Comparison of ENCODE assay signal across 1 cellular context in the genomic region with DNA sequence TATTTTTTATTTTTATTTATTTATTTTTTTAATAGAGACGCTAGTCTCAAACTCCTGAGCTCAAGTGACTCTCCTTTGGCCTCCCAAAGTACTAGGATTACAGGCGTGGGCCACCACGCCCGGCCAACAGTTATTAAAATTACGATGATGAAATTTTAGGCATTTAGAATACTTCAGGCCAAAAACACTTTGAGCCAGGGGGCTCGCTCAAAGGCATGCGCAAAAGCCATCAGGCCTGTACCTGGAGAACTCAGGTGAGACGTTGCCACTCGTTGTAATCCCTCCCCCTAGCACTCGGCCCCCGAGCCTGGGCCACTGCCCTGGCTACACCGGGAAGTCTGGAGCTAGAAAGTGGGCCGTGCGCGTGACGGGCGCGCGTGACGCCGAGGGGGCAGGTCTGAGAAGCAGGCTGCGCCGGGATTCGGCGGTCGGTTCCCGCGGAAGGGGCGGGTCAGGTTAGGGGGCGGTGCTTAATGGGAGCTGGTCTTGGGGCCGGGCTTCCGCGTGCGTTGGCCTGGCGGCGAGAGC.
TF ChIP-seq lines count a peak whose summit lies in the region.

No MANE protein-coding gene starts in this region.

TF ChIP-seq in HepG2, 621 proteins besides CTCF, POLR2A, EP300 and RAD21 (continued from another document and continues in another):
- TF ChIP-seq MYPOP (CRISPR knock-in tag; IDR thresholded peaks at IDR 0.05): peak; percentile 82; the same call in 1 of the 2 replicates
- 0 out of 2 replicates have a peak, but pooled peaks have one; percentile 43 for TF ChIP-seq GTF3A (CRISPR knock-in tag; conservative IDR thresholded peaks at IDR 0.05)
- TF ChIP-seq GFI1 (CRISPR knock-in tag; IDR thresholded peaks at IDR 0.05; ENCODE audit: borderline replicate concordance): no peak
- TF ChIP-seq ZFP36L1 (CRISPR knock-in tag; IDR thresholded peaks at IDR 0.05): peak; percentile 96
- no peak for TF ChIP-seq PRPF4 (IDR thresholded peaks at IDR 0.05; ENCODE audit: low read depth, low read length, poor library complexity, severe bottlenecking)
- TF ChIP-seq ATF1 (CRISPR knock-in tag; IDR thresholded peaks at IDR 0.05): peak; percentile 66
- TF ChIP-seq, protein P1, sequence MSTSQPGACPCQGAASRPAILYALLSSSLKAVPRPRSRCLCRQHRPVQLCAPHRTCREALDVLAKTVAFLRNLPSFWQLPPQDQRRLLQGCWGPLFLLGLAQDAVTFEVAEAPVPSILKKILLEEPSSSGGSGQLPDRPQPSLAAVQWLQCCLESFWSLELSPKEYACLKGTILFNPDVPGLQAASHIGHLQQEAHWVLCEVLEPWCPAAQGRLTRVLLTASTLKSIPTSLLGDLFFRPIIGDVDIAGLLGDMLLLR (CRISPR knock-in tag; IDR thresholded peaks at IDR 0.05): no peak; the same call in 1 of the 2 replicates
- peak; percentile 58; the same call in 1 of the 2 replicates for TF ChIP-seq ZNF724P (CRISPR knock-in tag; IDR thresholded peaks at IDR 0.05; ENCODE audit: borderline replicate concordance)
- TF ChIP-seq ZSCAN29 (CRISPR knock-in tag; conservative IDR thresholded peaks at IDR 0.05): no peak; the same call in 1 of the 2 replicates
- TF ChIP-seq ZNF552 (CRISPR knock-in tag; IDR thresholded peaks at IDR 0.05; ENCODE audit: borderline replicate concordance): peak; percentile 90; the same call in 1 of the 2 replicates
- no peak for TF ChIP-seq ZNF546 (CRISPR knock-in tag; conservative IDR thresholded peaks at IDR 0.05)
- peak; percentile 42; the same call in 1 of the 2 replicates for TF ChIP-seq ZNF652 (CRISPR knock-in tag; IDR thresholded peaks at IDR 0.05; ENCODE audit: borderline replicate concordance, low read depth)
- no peak; the same call in 1 of the 2 replicates for TF ChIP-seq ZNF709 (CRISPR knock-in tag; IDR thresholded peaks at IDR 0.05)
- peak; percentile 92; the same call in 1 of the 2 replicates for TF ChIP-seq MIER3 (CRISPR knock-in tag; IDR thresholded peaks at IDR 0.05; ENCODE audit: borderline replicate concordance)
- TF ChIP-seq SMAD9 (CRISPR knock-in tag; IDR thresholded peaks at IDR 0.05): peak; percentile 93
- TF ChIP-seq, protein P2, sequence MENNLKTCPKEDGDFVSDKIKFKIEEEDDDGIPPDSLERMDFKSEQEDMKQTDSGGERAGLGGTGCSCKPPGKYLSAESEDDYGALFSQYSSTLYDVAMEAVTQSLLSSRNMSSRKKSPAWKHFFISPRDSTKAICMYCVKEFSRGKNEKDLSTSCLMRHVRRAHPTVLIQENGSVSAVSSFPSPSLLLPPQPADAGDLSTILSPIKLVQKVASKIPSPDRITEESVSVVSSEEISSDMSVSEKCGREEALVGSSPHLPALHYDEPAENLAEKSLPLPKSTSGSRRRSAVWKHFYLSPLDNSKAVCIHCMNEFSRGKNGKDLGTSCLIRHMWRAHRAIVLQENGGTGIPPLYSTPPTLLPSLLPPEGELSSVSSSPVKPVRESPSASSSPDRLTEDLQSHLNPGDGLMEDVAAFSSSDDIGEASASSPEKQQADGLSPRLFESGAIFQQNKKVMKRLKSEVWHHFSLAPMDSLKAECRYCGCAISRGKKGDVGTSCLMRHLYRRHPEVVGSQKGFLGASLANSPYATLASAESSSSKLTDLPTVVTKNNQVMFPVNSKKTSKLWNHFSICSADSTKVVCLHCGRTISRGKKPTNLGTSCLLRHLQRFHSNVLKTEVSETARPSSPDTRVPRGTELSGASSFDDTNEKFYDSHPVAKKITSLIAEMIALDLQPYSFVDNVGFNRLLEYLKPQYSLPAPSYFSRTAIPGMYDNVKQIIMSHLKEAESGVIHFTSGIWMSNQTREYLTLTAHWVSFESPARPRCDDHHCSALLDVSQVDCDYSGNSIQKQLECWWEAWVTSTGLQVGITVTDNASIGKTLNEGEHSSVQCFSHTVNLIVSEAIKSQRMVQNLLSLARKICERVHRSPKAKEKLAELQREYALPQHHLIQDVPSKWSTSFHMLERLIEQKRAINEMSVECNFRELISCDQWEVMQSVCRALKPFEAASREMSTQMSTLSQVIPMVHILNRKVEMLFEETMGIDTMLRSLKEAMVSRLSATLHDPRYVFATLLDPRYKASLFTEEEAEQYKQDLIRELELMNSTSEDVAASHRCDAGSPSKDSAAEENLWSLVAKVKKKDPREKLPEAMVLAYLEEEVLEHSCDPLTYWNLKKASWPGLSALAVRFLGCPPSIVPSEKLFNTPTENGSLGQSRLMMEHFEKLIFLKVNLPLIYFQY (CRISPR knock-in tag; IDR thresholded peaks at IDR 0.05; ENCODE audit: borderline replicate concordance): peak; percentile 96
- no peak for TF ChIP-seq SIX1 (CRISPR knock-in tag; IDR thresholded peaks at IDR 0.05; ENCODE audit: borderline replicate concordance)
- TF ChIP-seq, protein P3, sequence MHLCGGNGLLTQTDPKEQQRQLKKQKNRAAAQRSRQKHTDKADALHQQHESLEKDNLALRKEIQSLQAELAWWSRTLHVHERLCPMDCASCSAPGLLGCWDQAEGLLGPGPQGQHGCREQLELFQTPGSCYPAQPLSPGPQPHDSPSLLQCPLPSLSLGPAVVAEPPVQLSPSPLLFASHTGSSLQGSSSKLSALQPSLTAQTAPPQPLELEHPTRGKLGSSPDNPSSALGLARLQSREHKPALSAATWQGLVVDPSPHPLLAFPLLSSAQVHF (CRISPR knock-in tag; IDR thresholded peaks at IDR 0.05): 0 out of 2 replicates have a peak, but pooled peaks have one; percentile 31
- TF ChIP-seq ZNF264 (CRISPR knock-in tag; IDR thresholded peaks at IDR 0.05): no peak
- no peak for TF ChIP-seq MBD4 (IDR thresholded peaks at IDR 0.05; ENCODE audit: borderline replicate concordance, low read length)
- TF ChIP-seq ZNF761 (CRISPR knock-in tag; conservative IDR thresholded peaks at IDR 0.05): no peak
- peak; percentile 99 for TF ChIP-seq ZNF792 (CRISPR knock-in tag; IDR thresholded peaks at IDR 0.05)
- no peak for TF ChIP-seq RBM22 (optimal IDR thresholded peaks at IDR 0.05; ENCODE audit: low read length)
- peak; percentile 53; the same call in 1 of the 2 replicates for TF ChIP-seq ZKSCAN5 (CRISPR knock-in tag; IDR thresholded peaks at IDR 0.05)
- TF ChIP-seq ZNF17 (CRISPR knock-in tag; IDR thresholded peaks at IDR 0.05): no peak
- no peak for TF ChIP-seq RBAK (CRISPR knock-in tag; IDR thresholded peaks at IDR 0.05)
- TF ChIP-seq ZFY (CRISPR knock-in tag; IDR thresholded peaks at IDR 0.05): peak; percentile 91
- TF ChIP-seq, protein P4, sequence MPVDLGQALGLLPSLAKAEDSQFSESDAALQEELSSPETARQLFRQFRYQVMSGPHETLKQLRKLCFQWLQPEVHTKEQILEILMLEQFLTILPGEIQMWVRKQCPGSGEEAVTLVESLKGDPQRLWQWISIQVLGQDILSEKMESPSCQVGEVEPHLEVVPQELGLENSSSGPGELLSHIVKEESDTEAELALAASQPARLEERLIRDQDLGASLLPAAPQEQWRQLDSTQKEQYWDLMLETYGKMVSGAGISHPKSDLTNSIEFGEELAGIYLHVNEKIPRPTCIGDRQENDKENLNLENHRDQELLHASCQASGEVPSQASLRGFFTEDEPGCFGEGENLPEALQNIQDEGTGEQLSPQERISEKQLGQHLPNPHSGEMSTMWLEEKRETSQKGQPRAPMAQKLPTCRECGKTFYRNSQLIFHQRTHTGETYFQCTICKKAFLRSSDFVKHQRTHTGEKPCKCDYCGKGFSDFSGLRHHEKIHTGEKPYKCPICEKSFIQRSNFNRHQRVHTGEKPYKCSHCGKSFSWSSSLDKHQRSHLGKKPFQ (CRISPR knock-in tag; IDR thresholded peaks at IDR 0.05; ENCODE audit: insufficient replicate concordance): peak; percentile 60
- TF ChIP-seq, protein P5, sequence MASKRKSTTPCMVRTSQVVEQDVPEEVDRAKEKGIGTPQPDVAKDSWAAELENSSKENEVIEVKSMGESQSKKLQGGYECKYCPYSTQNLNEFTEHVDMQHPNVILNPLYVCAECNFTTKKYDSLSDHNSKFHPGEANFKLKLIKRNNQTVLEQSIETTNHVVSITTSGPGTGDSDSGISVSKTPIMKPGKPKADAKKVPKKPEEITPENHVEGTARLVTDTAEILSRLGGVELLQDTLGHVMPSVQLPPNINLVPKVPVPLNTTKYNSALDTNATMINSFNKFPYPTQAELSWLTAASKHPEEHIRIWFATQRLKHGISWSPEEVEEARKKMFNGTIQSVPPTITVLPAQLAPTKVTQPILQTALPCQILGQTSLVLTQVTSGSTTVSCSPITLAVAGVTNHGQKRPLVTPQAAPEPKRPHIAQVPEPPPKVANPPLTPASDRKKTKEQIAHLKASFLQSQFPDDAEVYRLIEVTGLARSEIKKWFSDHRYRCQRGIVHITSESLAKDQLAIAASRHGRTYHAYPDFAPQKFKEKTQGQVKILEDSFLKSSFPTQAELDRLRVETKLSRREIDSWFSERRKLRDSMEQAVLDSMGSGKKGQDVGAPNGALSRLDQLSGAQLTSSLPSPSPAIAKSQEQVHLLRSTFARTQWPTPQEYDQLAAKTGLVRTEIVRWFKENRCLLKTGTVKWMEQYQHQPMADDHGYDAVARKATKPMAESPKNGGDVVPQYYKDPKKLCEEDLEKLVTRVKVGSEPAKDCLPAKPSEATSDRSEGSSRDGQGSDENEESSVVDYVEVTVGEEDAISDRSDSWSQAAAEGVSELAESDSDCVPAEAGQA (IDR thresholded peaks at IDR 0.05; ENCODE audit: low read depth): peak; percentile 75; the same call in 1 of the 2 replicates
- TF ChIP-seq, protein P5 (CRISPR knock-in tag; IDR thresholded peaks at IDR 0.05; ENCODE audit: borderline replicate concordance): no peak; the same call in 1 of the 2 replicates
- TF ChIP-seq ETV6 (CRISPR knock-in tag; conservative IDR thresholded peaks at IDR 0.05): peak; percentile 87; the same call in 1 of the 2 replicates
- no peak for TF ChIP-seq ZSCAN30 (CRISPR knock-in tag; IDR thresholded peaks at IDR 0.05)
- peak; percentile 74; the same call in 1 of the 2 replicates for TF ChIP-seq TMF1 (CRISPR knock-in tag; IDR thresholded peaks at IDR 0.05; ENCODE audit: low read depth)
- TF ChIP-seq, protein P6, sequence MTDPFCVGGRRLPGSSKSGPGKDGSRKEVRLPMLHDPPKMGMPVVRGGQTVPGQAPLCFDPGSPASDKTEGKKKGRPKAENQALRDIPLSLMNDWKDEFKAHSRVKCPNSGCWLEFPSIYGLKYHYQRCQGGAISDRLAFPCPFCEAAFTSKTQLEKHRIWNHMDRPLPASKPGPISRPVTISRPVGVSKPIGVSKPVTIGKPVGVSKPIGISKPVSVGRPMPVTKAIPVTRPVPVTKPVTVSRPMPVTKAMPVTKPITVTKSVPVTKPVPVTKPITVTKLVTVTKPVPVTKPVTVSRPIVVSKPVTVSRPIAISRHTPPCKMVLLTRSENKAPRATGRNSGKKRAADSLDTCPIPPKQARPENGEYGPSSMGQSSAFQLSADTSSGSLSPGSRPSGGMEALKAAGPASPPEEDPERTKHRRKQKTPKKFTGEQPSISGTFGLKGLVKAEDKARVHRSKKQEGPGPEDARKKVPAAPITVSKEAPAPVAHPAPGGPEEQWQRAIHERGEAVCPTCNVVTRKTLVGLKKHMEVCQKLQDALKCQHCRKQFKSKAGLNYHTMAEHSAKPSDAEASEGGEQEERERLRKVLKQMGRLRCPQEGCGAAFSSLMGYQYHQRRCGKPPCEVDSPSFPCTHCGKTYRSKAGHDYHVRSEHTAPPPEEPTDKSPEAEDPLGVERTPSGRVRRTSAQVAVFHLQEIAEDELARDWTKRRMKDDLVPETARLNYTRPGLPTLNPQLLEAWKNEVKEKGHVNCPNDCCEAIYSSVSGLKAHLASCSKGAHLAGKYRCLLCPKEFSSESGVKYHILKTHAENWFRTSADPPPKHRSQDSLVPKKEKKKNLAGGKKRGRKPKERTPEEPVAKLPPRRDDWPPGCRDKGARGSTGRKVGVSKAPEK (CRISPR knock-in tag; IDR thresholded peaks at IDR 0.05; ENCODE audit: borderline replicate concordance): no peak
- TF ChIP-seq, protein P7, sequence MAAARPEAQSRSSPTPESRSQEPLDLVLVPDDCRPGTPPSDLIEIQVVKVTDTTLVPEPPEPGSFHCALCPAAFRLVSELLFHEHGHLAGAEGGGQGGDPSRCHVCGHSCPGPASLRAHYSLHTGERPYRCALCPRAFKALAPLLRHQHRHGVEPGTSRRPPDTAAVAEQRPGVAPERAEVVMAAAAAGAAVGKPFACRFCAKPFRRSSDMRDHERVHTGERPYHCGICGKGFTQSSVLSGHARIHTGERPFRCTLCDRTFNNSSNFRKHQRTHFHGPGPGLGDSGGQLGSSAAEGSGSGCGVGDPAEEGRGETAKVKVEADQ (CRISPR knock-in tag; IDR thresholded peaks at IDR 0.05; ENCODE audit: borderline replicate concordance): no peak
- TF ChIP-seq ZNF101 (CRISPR knock-in tag; IDR thresholded peaks at IDR 0.05; ENCODE audit: borderline replicate concordance, low read depth): no peak
- TF ChIP-seq SP2 (CRISPR knock-in tag; IDR thresholded peaks at IDR 0.05): peak; percentile 70
- no peak for TF ChIP-seq DBP (CRISPR knock-in tag; IDR thresholded peaks at IDR 0.05; ENCODE audit: not compliant biosample characterization)
- TF ChIP-seq STAT5B (CRISPR knock-in tag; IDR thresholded peaks at IDR 0.05): 0 out of 2 replicates have a peak, but pooled peaks have one; percentile 51
- TF ChIP-seq ASH2L (IDR thresholded peaks at IDR 0.05; ENCODE audit: insufficient read length, low read depth, low read length): no peak
- no peak; the same call in 1 of the 2 replicates for TF ChIP-seq ZNF563 (CRISPR knock-in tag; IDR thresholded peaks at IDR 0.05)
- TF ChIP-seq YEATS4 (CRISPR knock-in tag; IDR thresholded peaks at IDR 0.05; ENCODE audit: borderline replicate concordance): peak; percentile 80
